ENCODE assay signal across 8 cellular contexts in the genomic region with DNA sequence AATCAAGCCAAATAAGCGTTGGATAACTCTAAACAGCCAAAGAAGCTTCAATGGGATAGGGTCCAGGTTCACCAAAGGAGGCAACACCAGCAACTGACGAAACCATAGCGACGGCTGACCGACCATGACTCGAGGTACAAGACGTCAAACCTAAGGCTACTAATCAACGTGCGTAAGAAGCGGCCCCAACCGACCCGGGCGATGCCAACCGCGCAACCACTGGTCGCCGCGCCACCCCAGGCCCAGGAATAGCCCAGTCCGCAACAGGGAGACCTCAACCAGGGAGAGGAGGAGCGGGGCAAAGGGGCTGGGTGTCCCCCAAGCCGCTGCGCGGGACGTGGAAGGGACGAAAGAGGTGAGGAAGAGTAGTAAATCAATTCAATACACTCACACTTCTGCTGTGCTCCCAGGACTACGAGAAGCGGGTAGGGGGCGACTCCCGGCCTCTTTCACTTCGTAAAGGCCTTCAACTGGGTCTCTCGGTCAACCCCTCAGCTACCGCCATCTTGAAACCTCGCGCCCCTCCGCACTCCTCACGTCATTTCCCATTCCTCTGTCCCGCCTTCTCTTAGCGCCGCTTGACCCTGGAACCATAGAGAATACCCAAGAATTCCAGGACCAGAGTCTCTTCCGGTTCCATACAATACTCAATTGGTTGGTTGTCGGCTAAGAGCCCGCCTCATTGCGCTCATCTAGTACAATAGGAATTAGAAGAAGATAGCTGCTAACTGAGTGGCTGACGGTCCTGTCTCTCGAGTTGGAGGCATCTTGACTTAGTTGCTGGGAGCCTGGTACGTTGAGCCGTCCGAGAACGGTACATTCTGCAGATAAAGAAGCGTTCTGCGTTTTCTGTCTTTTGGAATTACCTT. TPM values are rescaled to one million over a fixed set of nuclear protein-coding genes. Genes with fewer than 3 reads are reported as not detected.
DNase-seq lines count a peak whose midpoint lies in the region; ATAC-seq and TF ChIP-seq lines count a peak whose summit lies in the region.

A gene with protein sequence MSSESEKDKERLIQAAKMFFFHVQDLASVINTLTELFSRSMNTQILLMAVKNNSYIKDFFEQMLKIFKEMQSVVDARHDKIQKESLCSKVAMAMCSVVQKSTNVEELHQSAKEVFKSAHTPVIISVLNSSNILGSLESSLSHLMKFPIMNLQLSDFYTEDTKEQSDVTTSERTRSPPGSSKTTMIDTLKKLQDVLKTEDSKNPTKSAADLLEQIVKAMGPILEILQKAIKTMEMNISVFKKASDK (plus strand): TSS at position 710 of the 869 bp plus-strand sequence. CDS start 19,266 bp downstream, outside the sequence.
A gene (minus strand): TSS at position 518 of the 869 bp plus-strand sequence. CDS start 2,095 bp downstream, outside the sequence.

- TF ChIP-seq CTCF in 22Rv1 (IDR thresholded peaks at IDR 0.05) (no peak), astrocyte of the spinal cord (IDR thresholded peaks at IDR 0.05; ENCODE audit: low read depth, low read length) (no peak)

- peak within 1 kb of the TSS; percentile 98 for H3K4me3 ChIP-seq in astrocyte of the spinal cord (ENCODE audit: low read depth, low read length)

- ATAC-seq in GM18517 (IDR thresholded peaks at IDR 0.05; ENCODE audit: unreplicated experiment): peak; percentile 100
- peak; percentile 100 for ATAC-seq in HG03025 (IDR thresholded peaks at IDR 0.05; ENCODE audit: low FRiP score, unreplicated experiment)

- DNase-seq in NCI-H2029 treated with DMSO at 0.1 percent for 48 hours (lab: John Stamatoyannopoulos, UW): peak; percentile 98
- peak; percentile 88 for DNase-seq in T1000 (lab: John Stamatoyannopoulos, UW)
- peak; percentile 99 for DNase-seq in astrocyte of the spinal cord (ENCODE audit: low read depth, low spot score)
- peak; percentile 92 to 100 for DNase-seq in hippocampal formation (lab: John Stamatoyannopoulos, UW)
- peak; percentile 99 for DNase-seq in renal cortical epithelial cell (ENCODE audit: low read depth)

- peak within 1 kb of the TSS; percentile 80 for H3K27ac ChIP-seq in 22Rv1

- in situ Hi-C loops in astrocyte of the spinal cord (cut with HindIII; ENCODE audit: low sequenced_read_pairs): no loop called here

RNA-seq across cellular contexts. Expression of the first gene that starts in this region (rescaled TPM):
- total RNA-seq in renal cortical epithelial cell: 1.2 and 2.3 TPM in 2 replicates

RNA-seq across cellular contexts. Expression of the second gene that starts in this region (rescaled TPM):
- total RNA-seq in renal cortical epithelial cell: 5.4 and 23.4 TPM in 2 replicates

Comparison
In these comparisons a context has a peak if more than half of its experiments do, and no peak if none do; other contexts are left out.
1. Peak in every context shown above with its lines: DNase-seq, ATAC-seq, H3K4me3 ChIP-seq and H3K27ac ChIP-seq.